In the genomic region with DNA sequence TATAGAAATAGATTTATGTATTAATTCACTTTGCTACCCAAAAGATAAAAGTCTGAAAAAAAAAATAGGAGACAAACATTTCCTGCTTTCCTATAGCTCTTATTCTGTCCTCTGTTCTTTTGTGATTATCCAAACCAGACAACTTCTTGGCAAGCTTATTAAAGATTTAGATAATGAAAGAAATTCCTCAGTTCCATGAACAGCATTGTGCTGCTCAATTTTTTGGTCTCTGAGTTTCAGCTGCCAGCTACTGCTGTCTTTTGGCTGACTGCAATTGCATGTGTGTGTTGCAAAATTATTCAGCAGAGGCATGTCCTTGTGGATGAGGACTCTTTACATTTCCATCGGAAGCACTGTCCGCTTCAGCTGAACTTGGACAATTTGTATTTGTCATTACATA, we compare ENCODE assay signal across 17 cellular contexts.
DNase-seq lines count a peak whose midpoint lies in the region; ATAC-seq and TF ChIP-seq lines count a peak whose summit lies in the region.
"Had no signal": no experiment of that assay in that cellular context is flagged by ENCODE, and none has a peak within 500 bp of the region (broad histone marks: within the 10 kb centered on the region; RNA-seq: fewer than 3 reads in every experiment).

No MANE protein-coding gene starts in this region.

- no peaks in the 10 kb centered on the region for H3K27me3 ChIP-seq in ovary
- H3K27me3 ChIP-seq: MG63, Peyer's patch had no signal

- no peak for TF ChIP-seq EP300 in ovary (IDR thresholded peaks at IDR 0.05)

- DNase-seq in AG20443 (ENCODE audit: low spot score) (peak; percentile 52), astrocyte of the cerebellum (ENCODE audit: low read depth) (peak; percentile 44), fibroblast of mammary gland (ENCODE audit: low read depth) (peak; percentile 10), skeletal muscle cell (ENCODE audit: low read depth) (peak; percentile 6), HEK293T (ENCODE audit: extremely low spot score) (no peak), ovary (no peak)
- DNase-seq: CD8-positive, alpha-beta T cell; DMS79 treated with DMSO at 0.1 percent for 48 hours; GF-D8; MG63; NCI-H1105; NCI-H187; NCI-H82; Peyer's patch; SHP77 treated with DMSO at 0.1 percent for 48 hours had no signal

- in situ Hi-C loops in astrocyte of the cerebellum (cut with HindIII; ENCODE audit: low sequenced_read_pairs), result no loop called here

- H3K36me3 ChIP-seq in ovary, result no peaks in the 10 kb centered on the region
- H3K36me3 ChIP-seq: MG63, Peyer's patch had no signal

- H3K4me1 ChIP-seq in ovary (ENCODE audit: insufficient read depth), result no peaks in the 10 kb centered on the region
- H3K4me1 ChIP-seq: Peyer's patch had no signal

- H3K4me3 ChIP-seq in astrocyte of the cerebellum (ENCODE audit: low read depth, low read length) (no peak overlapping the region), fibroblast of mammary gland (ENCODE audit: control insufficient read depth, low read depth, low read length) (no peak overlapping the region), skeletal muscle cell (ENCODE audit: low read depth, low read length) (no peak overlapping the region), ovary (no peak overlapping the region)
- H3K4me3 ChIP-seq: MG63, Peyer's patch had no signal

- POLR2A ChIA-PET in HEK293T (lab: Yijun Ruan, JAX), result no interaction called here

- CTCF ChIA-PET in HEK293T (lab: Yijun Ruan, JAX), result no interaction called here

- intact Hi-C loops in ovary (cut with DNase I), result no loop called here

- no peaks in the 10 kb centered on the region for H3K9me3 ChIP-seq in ovary
- H3K9me3 ChIP-seq: MG63, Peyer's patch had no signal

- TF ChIP-seq CTCF in astrocyte of the cerebellum (IDR thresholded peaks at IDR 0.05; ENCODE audit: low read depth, low read length, missing control alignments), result no peak
- TF ChIP-seq CTCF in fibroblast of mammary gland (conservative IDR thresholded peaks at IDR 0.05; ENCODE audit: control insufficient read depth, insufficient read depth, low read depth, low read length), result no peak
- TF ChIP-seq CTCF in ovary (IDR thresholded peaks at IDR 0.05), result no peak

- 18 to 26% (median 23%) methylated on average over 2 of the region's 2 CpGs for WGBS in ovary, 3 donors

- no peak overlapping the region for H3K27ac ChIP-seq in ovary
- H3K27ac ChIP-seq: KMS-11, Peyer's patch had no signal

- no peak for ATAC-seq in HG03520 (IDR thresholded peaks at IDR 0.05; ENCODE audit: unreplicated experiment)
- ATAC-seq: CD8-positive, alpha-beta T cell had no signal

- TF ChIP-seq POLR2A in ovary (IDR thresholded peaks at IDR 0.05), result no peak

TF ChIP-seq in HEK293T, 16 proteins besides CTCF, POLR2A, EP300 and RAD21:
- TF ChIP-seq L3MBTL2 (conservative IDR thresholded peaks at IDR 0.05) (no peak), FOXK2 (IDR thresholded peaks at IDR 0.05) (no peak), HDGF (IDR thresholded peaks at IDR 0.05; ENCODE audit: borderline replicate concordance) (no peak), SP1 (IDR thresholded peaks at IDR 0.05) (no peak), ZNF384 (IDR thresholded peaks at IDR 0.05) (no peak)

Comparison
In these comparisons a context has a peak if more than half of its experiments do, and no peak if none do; other contexts are left out.
1. DNase-seq: peak in AG20443 (single experiment), astrocyte of the cerebellum (single experiment), fibroblast of mammary gland (single experiment) and skeletal muscle cell (single experiment); none in HEK293T (single experiment) and ovary (0 of 5).